ENCODE assay signal across 7 cellular contexts in the genomic region with DNA sequence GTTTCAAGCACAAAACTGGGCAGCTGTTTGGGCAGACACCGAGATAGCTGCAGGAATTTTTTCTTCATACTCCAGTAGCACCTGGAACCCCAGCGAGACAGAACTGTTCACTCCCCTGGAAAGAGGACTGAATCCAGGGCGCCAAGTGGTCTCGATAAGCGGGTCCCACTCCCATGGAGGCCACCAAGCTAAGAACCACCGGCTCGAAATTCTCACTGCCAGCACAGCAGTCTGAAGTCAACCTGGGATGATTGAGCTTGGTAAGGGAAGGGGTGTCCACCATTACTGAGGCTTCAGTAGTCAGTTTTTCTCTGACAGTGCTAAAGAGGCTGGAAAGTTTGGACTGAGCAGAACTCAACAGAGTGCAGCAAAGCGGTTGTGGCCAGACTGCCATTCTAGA.
DNase-seq lines count a peak whose midpoint lies in the region; ATAC-seq, FAIRE-seq and TF ChIP-seq lines count a peak whose summit lies in the region.
"Not testable (repeated sequence)": the region's sequence is repeated elsewhere in the genome, so short reads cannot be mapped to it uniquely, and the experiment has no call there.

No MANE protein-coding gene starts in this region.

- 81 to 82% methylated on average over 5 of the region's 8 CpGs for WGBS in sigmoid colon, 2 donors
- WGBS in tibial nerve, 2 donors, result 100% methylated on average over 2 of the region's 8 CpGs; no CpG with 5 or more reads in 1 of the 2 donors

- TF ChIP-seq POLR2A in sigmoid colon (IDR thresholded peaks at IDR 0.05); tibial nerve (IDR thresholded peaks at IDR 0.05): not testable (repeated sequence)

- H3K27ac ChIP-seq in kidney (ENCODE audit: low read depth in 2 of 2, low read length in 2 of 2); sigmoid colon; tibial nerve: not testable (repeated sequence)

- H3K27me3 Mint-ChIP-seq in activated CD4-positive, alpha-beta T cell treated with anti-CD3 and anti-CD28 coated beads for 36 hours; activated naive CD4-positive, alpha-beta T cell treated with anti-CD3 and anti-CD28 coated beads for 36 hours (ENCODE audit: low read depth): not testable (repeated sequence)

- POLR2A ChIA-PET in activated CD4-positive, alpha-beta T cell treated with anti-CD3 and anti-CD28 coated beads for 36 hours (lab: Charles Lee), result not testable (repeated sequence)

- H3K4me3 Mint-ChIP-seq in activated CD4-positive, alpha-beta T cell treated with anti-CD3 and anti-CD28 coated beads for 36 hours; activated naive CD4-positive, alpha-beta T cell treated with anti-CD3 and anti-CD28 coated beads for 36 hours: not testable (repeated sequence)

- H3K9me3 Mint-ChIP-seq in activated CD4-positive, alpha-beta T cell treated with anti-CD3 and anti-CD28 coated beads for 36 hours (ENCODE audit: low read depth); activated naive CD4-positive, alpha-beta T cell treated with anti-CD3 and anti-CD28 coated beads for 36 hours: not testable (repeated sequence)

- H3K27me3 ChIP-seq in sigmoid colon, tibial nerve: not testable (repeated sequence)

- not testable (repeated sequence) for FAIRE-seq in kidney (lab: Jason Lieb, UNC)

- not testable (repeated sequence) for ATAC-seq in activated CD4-positive, alpha-beta T cell treated with anti-CD3 and anti-CD28 coated beads for 36 hours; Right ventricle myocardium inferior

- not testable (repeated sequence) for H3K4me1 Mint-ChIP-seq in activated CD4-positive, alpha-beta T cell treated with anti-CD3 and anti-CD28 coated beads for 36 hours; activated naive CD4-positive, alpha-beta T cell treated with anti-CD3 and anti-CD28 coated beads for 36 hours (ENCODE audit: low read depth)

- CTCF ChIA-PET in activated CD4-positive, alpha-beta T cell treated with anti-CD3 and anti-CD28 coated beads for 36 hours (lab: Charles Lee); activated naive CD4-positive, alpha-beta T cell treated with anti-CD3 and anti-CD28 coated beads for 36 hours (lab: Charles Lee): not testable (repeated sequence)

- H3K36me3 Mint-ChIP-seq in activated CD4-positive, alpha-beta T cell treated with anti-CD3 and anti-CD28 coated beads for 36 hours (ENCODE audit: low read depth); activated naive CD4-positive, alpha-beta T cell treated with anti-CD3 and anti-CD28 coated beads for 36 hours (ENCODE audit: low read depth): not testable (repeated sequence)

- TF ChIP-seq EP300 in sigmoid colon (IDR thresholded peaks at IDR 0.05); tibial nerve (IDR thresholded peaks at IDR 0.05): not testable (repeated sequence)

- not testable (repeated sequence) for H3K27ac Mint-ChIP-seq in activated CD4-positive, alpha-beta T cell treated with anti-CD3 and anti-CD28 coated beads for 36 hours; activated naive CD4-positive, alpha-beta T cell treated with anti-CD3 and anti-CD28 coated beads for 36 hours

- intact Hi-C loops in activated CD4-positive, alpha-beta T cell treated with anti-CD3 and anti-CD28 coated beads for 36 hours (cut with DNase I, micrococcal nuclease); activated naive CD4-positive, alpha-beta T cell treated with anti-CD3 and anti-CD28 coated beads for 36 hours (cut with micrococcal nuclease); Right ventricle myocardium inferior (cut with DNase I); kidney (cut with DNase I); sigmoid colon (cut with DNase I): not testable (repeated sequence)

- DNase-seq in activated CD4-positive, alpha-beta T cell treated with anti-CD3 and anti-CD28 coated beads for 36 hours, result peak; percentile 2
- DNase-seq in activated naive CD4-positive, alpha-beta T cell treated with anti-CD3 and anti-CD28 coated beads for 36 hours, result peak; percentile 0
- DNase-seq in Right ventricle myocardium inferior (ENCODE audit: missing footprints), result peak; percentile 27
- peak; percentile 26 for DNase-seq in kidney
- peak; percentile 65 for DNase-seq in mesenteric fat pad (ENCODE audit: low spot score)
- peak; percentile 21 for DNase-seq in sigmoid colon
- peak; percentile 0 to 4 for DNase-seq in tibial nerve (ENCODE audit: low spot score in 2 of 2)

- not testable (repeated sequence) for H3K36me3 ChIP-seq in kidney (ENCODE audit: control insufficient read depth in 1 of 2, insufficient read depth in 2 of 2, low read length in 2 of 2); sigmoid colon; tibial nerve

- H3K4me3 ChIP-seq in kidney (ENCODE audit: low read length in 2 of 2); sigmoid colon; tibial nerve: not testable (repeated sequence)

- H3K9ac ChIP-seq in kidney (ENCODE audit: low read length in 2 of 2), result not testable (repeated sequence)

- TF ChIP-seq CTCF in kidney (IDR thresholded peaks at IDR 0.05; ENCODE audit: borderline replicate concordance, extremely low read depth, insufficient read depth); sigmoid colon (IDR thresholded peaks at IDR 0.05); tibial nerve (IDR thresholded peaks at IDR 0.05): not testable (repeated sequence)

- not testable (repeated sequence) for H3K9me3 ChIP-seq in kidney (ENCODE audit: control insufficient read depth in 1 of 2, low read length in 2 of 2); sigmoid colon; tibial nerve

- not testable (repeated sequence) for H3K4me1 ChIP-seq in kidney (ENCODE audit: control insufficient read depth in 1 of 2, insufficient read depth in 1 of 2, low read depth in 1 of 2, low read length in 2 of 2); sigmoid colon; tibial nerve

Comparison
In these comparisons a context has a peak if more than half of its experiments do, and no peak if none do; other contexts are left out.
1. DNase-seq: peak in every context shown above with its lines; median percentile 65 in mesenteric fat pad; 27 in Right ventricle myocardium inferior; 26 in kidney; 21 in sigmoid colon; 2 in activated CD4-positive, alpha-beta T cell treated with anti-CD3 and anti-CD28 coated beads for 36 hours; 2 in tibial nerve; 0 in activated naive CD4-positive, alpha-beta T cell treated with anti-CD3 and anti-CD28 coated beads for 36 hours.